30 cellular contexts compared by ENCODE assay signal in the genomic region with DNA sequence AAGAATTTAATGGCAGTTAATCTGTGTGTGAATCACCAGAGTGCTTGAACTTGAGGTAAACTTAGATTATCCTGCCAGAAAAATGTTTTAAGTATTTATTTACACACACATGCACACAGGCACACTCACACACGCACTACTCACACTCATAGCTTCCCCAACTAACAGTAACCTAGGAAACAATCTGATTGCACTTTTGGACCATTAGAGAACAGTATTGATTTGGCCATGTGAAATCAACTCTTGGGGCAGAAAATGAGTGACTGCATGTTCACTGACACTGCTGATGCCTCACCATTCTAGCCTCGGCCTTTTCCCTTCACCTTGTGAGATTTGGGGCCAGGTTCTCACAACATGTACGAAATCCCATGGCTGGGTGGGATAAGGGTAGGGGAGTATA.
"Had no signal": no experiment of that assay in that cellular context is flagged by ENCODE, and none has a peak within 500 bp of the region (broad histone marks: within the 10 kb centered on the region; RNA-seq: fewer than 3 reads in every experiment).

No MANE protein-coding gene starts in this region.

- H3K79me2 ChIP-seq: parathyroid adenoma had no signal

- ATAC-seq: esophagus mucosa; gastroesophageal sphincter; heart right ventricle; left colon; left ventricle myocardium superior; naive thymus-derived CD4-positive, alpha-beta T cell; sciatic nerve had no signal

- H3K4me1 Mint-ChIP-seq: naive thymus-derived CD4-positive, alpha-beta T cell; neural progenitor cell had no signal

- H3K9me3 ChIP-seq: gastroesophageal sphincter, heart right ventricle, stomach, thyroid gland had no signal

- H2AFZ ChIP-seq: neural progenitor cell, parathyroid adenoma had no signal

- H3K9ac ChIP-seq: neural progenitor cell, parathyroid adenoma had no signal

- H3K36me3 Mint-ChIP-seq: naive thymus-derived CD4-positive, alpha-beta T cell had no signal

- H3K27ac Mint-ChIP-seq: naive thymus-derived CD4-positive, alpha-beta T cell; nephron; neural progenitor cell; progenitor cell of endocrine pancreas; type B pancreatic cell had no signal

- DNase-seq: dorsolateral prefrontal cortex; effector CD4-positive, alpha-beta T cell; foreskin fibroblast; heart right ventricle; hippocampal formation; left colon; left ventricle myocardium superior; mesenchymal stem cell; midbrain; naive thymus-derived CD4-positive, alpha-beta T cell; stimulated activated CD4-positive, alpha-beta T cell treated with anti-CD3 and anti-CD28 coated beads, Interleukin-12 subunit alpha, Interleukin-12 subunit beta, amount 100 ng/mL, for 4 hours; stimulated activated CD4-positive, alpha-beta T cell treated with anti-CD3 and anti-CD28 coated beads, Interleukin-1b, Interleukin-23, amount 100 ng/mL, for 48 hours; stimulated activated CD4-positive, alpha-beta T cell treated with anti-CD3 and anti-CD28 coated beads, Interleukin-4, amount 100 ng/mL, for 1 hour; stimulated activated CD8-positive, alpha-beta memory T cell treated with anti-CD3 and anti-CD28 coated beads, Interleukin-4, amount 100 ng/mL, for 48 hours; stimulated activated naive CD4-positive, alpha-beta T cell; stomach; thyroid gland had no signal

- H3K27me3 ChIP-seq: dorsolateral prefrontal cortex, gastroesophageal sphincter, heart right ventricle, neural progenitor cell, stomach, thyroid gland had no signal

- H3K27ac ChIP-seq: epithelial cell of prostate, gastroesophageal sphincter, neural progenitor cell, parathyroid adenoma, stomach, thyroid gland had no signal

- H3K4me2 ChIP-seq: neural progenitor cell, smooth muscle cell had no signal

- H3K27me3 Mint-ChIP-seq: progenitor cell of endocrine pancreas, type B pancreatic cell had no signal

- H3K4me3 Mint-ChIP-seq: naive thymus-derived CD4-positive, alpha-beta T cell; nephron; neural progenitor cell; type B pancreatic cell had no signal

- H3K4me1 ChIP-seq: gastroesophageal sphincter, neural progenitor cell, stomach had no signal

- H3K4me3 ChIP-seq: dorsolateral prefrontal cortex, gastroesophageal sphincter, heart right ventricle, lung, neural progenitor cell, smooth muscle cell, stomach, thyroid gland had no signal

- FAIRE-seq: colon, islet of Langerhans had no signal

- H3K9me3 Mint-ChIP-seq: naive thymus-derived CD4-positive, alpha-beta T cell; nephron; neural progenitor cell; type B pancreatic cell had no signal

- H3K36me3 ChIP-seq: gastroesophageal sphincter, neural progenitor cell, stomach, thyroid gland had no signal
